Comparison of ENCODE assay signal across 18 cellular contexts in the genomic region with DNA sequence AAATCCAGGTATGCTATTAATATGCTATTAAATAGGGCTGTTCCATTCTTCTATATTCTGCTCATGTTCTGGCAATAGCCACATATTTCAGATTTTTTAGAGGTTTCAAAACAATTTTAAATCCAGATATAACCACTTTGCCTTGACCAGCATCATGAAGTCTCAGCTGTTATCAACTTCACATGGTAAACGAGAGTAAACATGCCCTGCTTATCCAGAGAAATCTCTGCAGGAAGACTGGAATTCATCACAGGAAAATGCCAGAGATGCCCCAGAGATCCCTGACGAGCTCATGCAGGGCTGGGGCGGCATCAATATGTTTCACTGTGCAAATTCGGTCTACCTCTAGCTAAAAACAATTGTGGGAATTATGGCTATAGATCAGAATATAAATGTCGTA.
"Had no signal": no experiment of that assay in that cellular context is flagged by ENCODE, and none has a peak within 500 bp of the region (broad histone marks: within the 10 kb centered on the region; RNA-seq: fewer than 3 reads in every experiment).

No MANE protein-coding gene starts in this region.

- DNase-seq: Karpas-422, KBM-7, MM.1S, NCI-H1105, NCI-H1436 treated with DMSO at 0.1 percent for 48 hours, NCI-H1694, NCI-H187 treated with DMSO at 0.1 percent for 48 hours, NCI-H2029 treated with DMSO at 0.1 percent for 48 hours, NCI-H2171 treated with DMSO at 0.1 percent for 48 hours, NCI-H2227 treated with DMSO at 0.1 percent for 48 hours, NCI-H524 treated with DMSO at 0.1 percent for 48 hours, NCI-H774, Right ventricle myocardium superior, RPMI8226, SIG-M5 had no signal

- H3K4me3 ChIP-seq: SJSA1, SK-N-MC had no signal

- H3K27ac ChIP-seq: HL-60, SJSA1, SK-N-MC had no signal

- H3K36me3 ChIP-seq: SJSA1 had no signal
